Comparison of ENCODE assay signal across 15 cellular contexts in genomic region chr10:13930123-13930522, GRCh38.
DNase-seq lines count a peak whose midpoint lies in the region; ATAC-seq and TF ChIP-seq lines count a peak whose summit lies in the region.
"Had no signal": no experiment of that assay in that cellular context is flagged by ENCODE, and none has a peak within 500 bp of the region (broad histone marks: within the 10 kb centered on the region; RNA-seq: fewer than 3 reads in every experiment).

No MANE protein-coding gene starts in this region.

- H3K4me3 Mint-ChIP-seq in natural killer cell = no peak overlapping the region
- no peak overlapping the region for H3K4me3 Mint-ChIP-seq in natural killer cell treated with Interleukin-12 subunit alpha and Interleukin-12 subunit beta and Interleukin-15 and Interleukin-18, amount 100 ng/mL, for 72 hours
- H3K4me3 Mint-ChIP-seq in effector memory CD8-positive, alpha-beta T cell = no peak overlapping the region
- H3K4me3 Mint-ChIP-seq in stimulated activated effector memory CD8-positive, alpha-beta T cell treated with anti-CD3 and anti-CD28 coated beads, Interleukin-12 subunit alpha, Interleukin-12 subunit beta, amount 100 ng/mL, for 72 hours = no peak overlapping the region
- H3K4me3 Mint-ChIP-seq: activated B cell treated with CpG ODN at 0.5 μM for 24 hours had no signal

- no peak overlapping the region for H3K27ac Mint-ChIP-seq in natural killer cell
- no peak overlapping the region for H3K27ac Mint-ChIP-seq in natural killer cell treated with Interleukin-12 subunit alpha and Interleukin-12 subunit beta and Interleukin-15 and Interleukin-18, amount 100 ng/mL, for 72 hours
- H3K27ac Mint-ChIP-seq in effector memory CD8-positive, alpha-beta T cell = no peak overlapping the region
- no peak overlapping the region for H3K27ac Mint-ChIP-seq in stimulated activated effector memory CD8-positive, alpha-beta T cell treated with anti-CD3 and anti-CD28 coated beads, Interleukin-12 subunit alpha, Interleukin-12 subunit beta, amount 100 ng/mL, for 72 hours
- H3K27ac Mint-ChIP-seq: activated B cell treated with CpG ODN at 0.5 μM for 24 hours had no signal

- ATAC-seq in natural killer cell (peak; percentile 26 to 66 (median 45)), GM19023 (IDR thresholded peaks at IDR 0.05; ENCODE audit: unreplicated experiment) (no peak)
- ATAC-seq in natural killer cell treated with Interleukin-12 subunit alpha and Interleukin-12 subunit beta and Interleukin-15 and Interleukin-18, amount 100 ng/mL, for 72 hours = no peak
- ATAC-seq in effector memory CD8-positive, alpha-beta T cell (replicated peaks) = peak; percentile 70
- peak; percentile 49 for ATAC-seq in stimulated activated effector memory CD8-positive, alpha-beta T cell treated with anti-CD3 and anti-CD28 coated beads, Interleukin-12 subunit alpha, Interleukin-12 subunit beta, amount 100 ng/mL, for 72 hours

- H3K9me3 Mint-ChIP-seq in natural killer cell = no peaks in the 10 kb centered on the region
- H3K9me3 Mint-ChIP-seq in natural killer cell treated with Interleukin-12 subunit alpha and Interleukin-12 subunit beta and Interleukin-15 and Interleukin-18, amount 100 ng/mL, for 72 hours = no peaks in the 10 kb centered on the region
- H3K9me3 Mint-ChIP-seq in effector memory CD8-positive, alpha-beta T cell = no peaks in the 10 kb centered on the region
- H3K9me3 Mint-ChIP-seq in stimulated activated effector memory CD8-positive, alpha-beta T cell treated with anti-CD3 and anti-CD28 coated beads, Interleukin-12 subunit alpha, Interleukin-12 subunit beta, amount 100 ng/mL, for 72 hours = no peaks in the 10 kb centered on the region
- H3K9me3 Mint-ChIP-seq: activated B cell treated with CpG ODN at 0.5 μM for 24 hours had no signal

- DNase-seq in natural killer cell = no peak
- DNase-seq in natural killer cell treated with Interleukin-12 subunit alpha and Interleukin-12 subunit beta and Interleukin-15 and Interleukin-18, amount 100 ng/mL, for 72 hours (ENCODE audit: low spot score) = no peak
- peak; percentile 11 for DNase-seq in activated CD4-positive, alpha-beta T cell treated with anti-CD3 and anti-CD28 coated beads for 48 hours
- peak in 1 of 3 experiments; percentile 4 for DNase-seq in effector memory CD8-positive, alpha-beta T cell
- DNase-seq in stimulated activated effector memory CD8-positive, alpha-beta T cell treated with anti-CD3 and anti-CD28 coated beads, Interleukin-12 subunit alpha, Interleukin-12 subunit beta, amount 100 ng/mL, for 72 hours (ENCODE audit: low spot score in 2 of 2) = no peak
- DNase-seq in SHP77 (lab: John Stamatoyannopoulos, UW) = no peak
- DNase-seq in ACHN = no peak
- DNase-seq: activated B cell treated with CpG ODN at 0.5 μM for 24 hours; BE2C; colonic mucosa; MM.1S; NCI-H2171 treated with DMSO at 0.1 percent for 48 hours; stimulated activated CD4-positive, alpha-beta T cell treated with anti-CD3 and anti-CD28 coated beads, Interleukin-4, amount 100 ng/mL, for 1 hour; stomach had no signal

- intact Hi-C loops in natural killer cell (cut with micrococcal nuclease) = no loop called here

- no peak for TF ChIP-seq CTCF in natural killer cell (IDR thresholded peaks at IDR 0.05)

- H3K36me3 Mint-ChIP-seq in natural killer cell = no peaks in the 10 kb centered on the region
- H3K36me3 Mint-ChIP-seq in natural killer cell treated with Interleukin-12 subunit alpha and Interleukin-12 subunit beta and Interleukin-15 and Interleukin-18, amount 100 ng/mL, for 72 hours = no peaks in the 10 kb centered on the region
- H3K36me3 Mint-ChIP-seq in effector memory CD8-positive, alpha-beta T cell (ENCODE audit: insufficient read depth) = no peaks in the 10 kb centered on the region
- H3K36me3 Mint-ChIP-seq in stimulated activated effector memory CD8-positive, alpha-beta T cell treated with anti-CD3 and anti-CD28 coated beads, Interleukin-12 subunit alpha, Interleukin-12 subunit beta, amount 100 ng/mL, for 72 hours = no peaks in the 10 kb centered on the region

- peaks cover 15 to 27% of the 10 kb centered on the region in 2 donors for H3K27me3 Mint-ChIP-seq in natural killer cell (ENCODE audit: low read depth in 2 of 2)
- peaks cover 12 to 13% of the 10 kb centered on the region in 2 donors for H3K27me3 Mint-ChIP-seq in natural killer cell treated with Interleukin-12 subunit alpha and Interleukin-12 subunit beta and Interleukin-15 and Interleukin-18, amount 100 ng/mL, for 72 hours
- H3K27me3 Mint-ChIP-seq in effector memory CD8-positive, alpha-beta T cell = peaks cover 9 to 49% of the 10 kb centered on the region in 2 donors

- in situ Hi-C loops in ACHN (cut with HindIII; ENCODE audit: low pct_ligation_motif_present, low pct_unique_long_range_greater_than_20kb, low sequenced_read_pairs) = no loop called here

- H3K4me1 Mint-ChIP-seq in natural killer cell = peaks cover 0 to 6% of the 10 kb centered on the region in 2 donors
- H3K4me1 Mint-ChIP-seq in natural killer cell treated with Interleukin-12 subunit alpha and Interleukin-12 subunit beta and Interleukin-15 and Interleukin-18, amount 100 ng/mL, for 72 hours (ENCODE audit: low read depth in 2 of 2) = peaks cover 3 to 10% of the 10 kb centered on the region in 2 donors
- H3K4me1 Mint-ChIP-seq in effector memory CD8-positive, alpha-beta T cell (ENCODE audit: low read depth in 2 of 2) = peaks cover 5% of the 10 kb centered on the region in 2 donors
- H3K4me1 Mint-ChIP-seq in stimulated activated effector memory CD8-positive, alpha-beta T cell treated with anti-CD3 and anti-CD28 coated beads, Interleukin-12 subunit alpha, Interleukin-12 subunit beta, amount 100 ng/mL, for 72 hours = peaks cover 10% of the 10 kb centered on the region

Comparison
In these comparisons a context has a peak if more than half of its experiments do, and no peak if none do; other contexts are left out.
1. ATAC-seq: peak in natural killer cell (3 of 3), effector memory CD8-positive, alpha-beta T cell (single experiment) and stimulated activated effector memory CD8-positive, alpha-beta T cell treated with anti-CD3 and anti-CD28 coated beads, Interleukin-12 subunit alpha, Interleukin-12 subunit beta, amount 100 ng/mL, for 72 hours (single experiment); none in natural killer cell treated with Interleukin-12 subunit alpha and Interleukin-12 subunit beta and Interleukin-15 and Interleukin-18, amount 100 ng/mL, for 72 hours (0 of 2) and GM19023 (single experiment).